11 cellular contexts compared by ENCODE assay signal in the genomic region with DNA sequence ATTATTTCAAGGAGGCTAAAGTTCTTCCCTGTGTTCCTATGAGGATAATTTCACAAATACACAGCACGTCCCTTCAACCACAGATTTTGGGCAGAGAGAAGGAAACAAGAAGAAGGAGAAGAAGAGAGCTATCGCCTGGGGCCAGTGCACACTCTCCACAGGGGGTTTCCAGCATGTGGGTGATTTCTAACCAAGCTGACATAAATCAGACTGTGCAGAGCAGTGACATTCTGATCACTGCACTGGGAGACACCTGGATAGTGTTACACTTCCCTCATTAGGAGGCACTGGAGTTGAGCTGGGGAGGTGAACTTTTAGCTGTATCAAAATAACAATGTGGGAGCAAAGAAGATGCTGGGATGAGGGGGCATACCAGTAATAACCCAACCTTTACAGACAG.
DNase-seq lines count a peak whose midpoint lies in the region; ATAC-seq, FAIRE-seq and TF ChIP-seq lines count a peak whose summit lies in the region.
"Had no signal": no experiment of that assay in that cellular context is flagged by ENCODE, and none has a peak within 500 bp of the region (broad histone marks: within the 10 kb centered on the region; RNA-seq: fewer than 3 reads in every experiment).

No MANE protein-coding gene starts in this region.

- TF ChIP-seq CTCF in K562 (IDR thresholded peaks at IDR 0.05 in 2 of 3, conservative IDR thresholded peaks at IDR 0.05 in 1 of 3; ENCODE audit: insufficient read depth in 2 of 3, low read depth in 1 of 3, low read length in 3 of 3): no peak
- TF ChIP-seq CTCF in Calu3 (IDR thresholded peaks at IDR 0.05; ENCODE audit: unreplicated experiment): no peak

- TF ChIP-seq EP300 in K562 (IDR thresholded peaks at IDR 0.05; ENCODE audit: low read length): no peak

- no peak overlapping the region for H3K27ac Mint-ChIP-seq in Calu3 (ENCODE audit: unreplicated experiment)
- H3K27ac Mint-ChIP-seq: activated B cell treated with CpG ODN at 0.5 μM for 24 hours; CD8-positive, alpha-beta T cell had no signal

- TF ChIP-seq POLR2A in K562 (conservative IDR thresholded peaks at IDR 0.05): no peak

- H3K4me3 Mint-ChIP-seq in Calu3 (ENCODE audit: low read depth, unreplicated experiment): no peak overlapping the region
- H3K4me3 Mint-ChIP-seq: activated B cell treated with CpG ODN at 0.5 μM for 24 hours; CD8-positive, alpha-beta T cell had no signal

- no peak for FAIRE-seq in K562 (lab: Jason Lieb, UNC)

- no peaks in the 10 kb centered on the region for H4K20me1 ChIP-seq in K562 (replicated peaks; ENCODE audit: control insufficient read depth, insufficient read depth, low read length)

- peak; percentile 95 for ATAC-seq in GM18502 (IDR thresholded peaks at IDR 0.05; ENCODE audit: poor library complexity, unreplicated experiment)
- ATAC-seq in GM21447 (IDR thresholded peaks at IDR 0.05; ENCODE audit: unreplicated experiment): peak; percentile 76
- peak; percentile 78 for ATAC-seq in HG03108 (IDR thresholded peaks at IDR 0.05; ENCODE audit: unreplicated experiment)
- ATAC-seq in K562: peak; percentile 60
- ATAC-seq: CD8-positive, alpha-beta T cell had no signal

- H3K27ac ChIP-seq in K562 (ENCODE audit: extremely low read depth, low read depth, low read length): no peak overlapping the region
- H3K27ac ChIP-seq: GM23248 had no signal

- CTCF ChIA-PET in K562 (lab: Yijun Ruan, JAX; ENCODE audit: low intra/inter-chr PET ratio) (no interaction called here), Calu3 (lab: Charles Lee) (no interaction called here)

- H3K4me1 Mint-ChIP-seq in Calu3 (ENCODE audit: low read depth, unreplicated experiment): peaks cover 9% of the 10 kb centered on the region
- H3K4me1 Mint-ChIP-seq: activated B cell treated with CpG ODN at 0.5 μM for 24 hours had no signal

- no peaks in the 10 kb centered on the region for H3K27me3 Mint-ChIP-seq in Calu3 (ENCODE audit: unreplicated experiment)

- H3K9ac ChIP-seq in K562 (ENCODE audit: insufficient read depth in 1 of 2, low read depth in 2 of 2, low read length in 2 of 2): no peak overlapping the region
- H3K9ac ChIP-seq: GM23248 had no signal

- BruUV-seq in K562 (replicated peaks; lab: Mats Ljungman, UMichigan): no TSS peak
- BruUV-seq in Calu3 (replicated peaks; lab: Mats Ljungman, UMichigan): no TSS peak

- 3% methylated on average over 2 of the region's 2 CpGs for WGBS in K562 (ENCODE audit: insufficient coverage, low coverage, missing lambda C conversion rate)

- TF ChIP-seq RAD21 in K562 (CRISPR knock-in tag; conservative IDR thresholded peaks at IDR 0.05 in 1 of 2, IDR thresholded peaks at IDR 0.05 in 1 of 2): no peak

- H3K36me3 ChIP-seq in K562 (ENCODE audit: control insufficient read depth, insufficient read depth, low read length): no peaks in the 10 kb centered on the region

- intact Hi-C loops in K562 (cut with micrococcal nuclease): no loop called here
- intact Hi-C loops in Calu3 (cut with micrococcal nuclease; ENCODE audit: unreplicated experiment): loop anchor here (5.0 kb wide), 1 partner anchor 34 kb away; no protein-coding TSS in a partner anchor

- H3K27me3 ChIP-seq in K562 (ENCODE audit: control insufficient read depth in 2 of 2, insufficient read depth in 2 of 2, low read length in 2 of 2): no peaks in the 10 kb centered on the region

- POLR2A ChIA-PET in K562 (lab: Yijun Ruan, JAX): interaction anchor here (0.7 to 1.5 kb wide), 2 partner anchors 10 to 282 kb away, joined by 3 to 4 read pairs; no protein-coding TSS in a partner anchor

- no peaks in the 10 kb centered on the region for H3K9me1 ChIP-seq in K562 (ENCODE audit: control insufficient read depth, insufficient read depth, low read length)

- DNase-seq in K562 (ENCODE audit: extremely low read depth in 1 of 4, low spot score in 3 of 4): peak in 2 of 4 experiments; percentile 9 to 11
- no peak for DNase-seq in activated T-cell treated with anti-CD3 and anti-CD28 coated beads, Interleukin-2, amount 50 U/mL, for 48 hours
- DNase-seq in SKM-1 (lab: John Stamatoyannopoulos, UW; ENCODE audit: unreplicated experiment): no peak
- DNase-seq in NCI-H2029 treated with DMSO at 0.1 percent for 48 hours (lab: John Stamatoyannopoulos, UW): no peak
- no peak for DNase-seq in Calu3
- DNase-seq: activated B cell treated with CpG ODN at 0.5 μM for 24 hours; CD8-positive, alpha-beta T cell; GM23248 had no signal

- no peaks in the 10 kb centered on the region for H3K9me3 Mint-ChIP-seq in Calu3 (ENCODE audit: low read depth, unreplicated experiment)
- H3K9me3 Mint-ChIP-seq: activated B cell treated with CpG ODN at 0.5 μM for 24 hours; CD8-positive, alpha-beta T cell had no signal

- in situ Hi-C loops in K562 (cut with MboI): no loop called here

- H3K4me3 ChIP-seq in K562: no peak overlapping the region
- H3K4me3 ChIP-seq: GM23248 had no signal

- no peaks in the 10 kb centered on the region for H3K4me1 ChIP-seq in K562 (replicated peaks in 1 of 2; ENCODE audit: control insufficient read depth in 2 of 2, insufficient read depth in 2 of 2, low read length in 2 of 2)

- H3K36me3 Mint-ChIP-seq in Calu3 (ENCODE audit: insufficient read depth, unreplicated experiment): no peaks in the 10 kb centered on the region
- H3K36me3 Mint-ChIP-seq: CD8-positive, alpha-beta T cell had no signal

- no peaks in the 10 kb centered on the region for H3K9me3 ChIP-seq in K562 (replicated peaks; ENCODE audit: control insufficient read depth, insufficient read depth, low read depth, low read length)

- no peak overlapping the region for H3K4me2 ChIP-seq in K562 (ENCODE audit: insufficient read depth, low read length)

- no peak overlapping the region for H2AFZ ChIP-seq in K562 (ENCODE audit: low read depth, low read length)
- H2AFZ ChIP-seq: GM23248 had no signal

- no peaks in the 10 kb centered on the region for H3K79me2 ChIP-seq in K562 (ENCODE audit: control insufficient read depth, insufficient read depth, low read length)

TF ChIP-seq in K562, 482 proteins besides CTCF, POLR2A, EP300 and RAD21:
- 0 out of 2 replicates have a peak, but pooled peaks have one; percentile 35 for TF ChIP-seq TEAD4 (IDR thresholded peaks at IDR 0.05; ENCODE audit: low read length)
- TF ChIP-seq TEAD4 (CRISPR knock-in tag; IDR thresholded peaks at IDR 0.05; ENCODE audit: borderline replicate concordance): no peak
- TF ChIP-seq CBFA2T3 (IDR thresholded peaks at IDR 0.05): peak; percentile 52
- TF ChIP-seq, protein P1, sequence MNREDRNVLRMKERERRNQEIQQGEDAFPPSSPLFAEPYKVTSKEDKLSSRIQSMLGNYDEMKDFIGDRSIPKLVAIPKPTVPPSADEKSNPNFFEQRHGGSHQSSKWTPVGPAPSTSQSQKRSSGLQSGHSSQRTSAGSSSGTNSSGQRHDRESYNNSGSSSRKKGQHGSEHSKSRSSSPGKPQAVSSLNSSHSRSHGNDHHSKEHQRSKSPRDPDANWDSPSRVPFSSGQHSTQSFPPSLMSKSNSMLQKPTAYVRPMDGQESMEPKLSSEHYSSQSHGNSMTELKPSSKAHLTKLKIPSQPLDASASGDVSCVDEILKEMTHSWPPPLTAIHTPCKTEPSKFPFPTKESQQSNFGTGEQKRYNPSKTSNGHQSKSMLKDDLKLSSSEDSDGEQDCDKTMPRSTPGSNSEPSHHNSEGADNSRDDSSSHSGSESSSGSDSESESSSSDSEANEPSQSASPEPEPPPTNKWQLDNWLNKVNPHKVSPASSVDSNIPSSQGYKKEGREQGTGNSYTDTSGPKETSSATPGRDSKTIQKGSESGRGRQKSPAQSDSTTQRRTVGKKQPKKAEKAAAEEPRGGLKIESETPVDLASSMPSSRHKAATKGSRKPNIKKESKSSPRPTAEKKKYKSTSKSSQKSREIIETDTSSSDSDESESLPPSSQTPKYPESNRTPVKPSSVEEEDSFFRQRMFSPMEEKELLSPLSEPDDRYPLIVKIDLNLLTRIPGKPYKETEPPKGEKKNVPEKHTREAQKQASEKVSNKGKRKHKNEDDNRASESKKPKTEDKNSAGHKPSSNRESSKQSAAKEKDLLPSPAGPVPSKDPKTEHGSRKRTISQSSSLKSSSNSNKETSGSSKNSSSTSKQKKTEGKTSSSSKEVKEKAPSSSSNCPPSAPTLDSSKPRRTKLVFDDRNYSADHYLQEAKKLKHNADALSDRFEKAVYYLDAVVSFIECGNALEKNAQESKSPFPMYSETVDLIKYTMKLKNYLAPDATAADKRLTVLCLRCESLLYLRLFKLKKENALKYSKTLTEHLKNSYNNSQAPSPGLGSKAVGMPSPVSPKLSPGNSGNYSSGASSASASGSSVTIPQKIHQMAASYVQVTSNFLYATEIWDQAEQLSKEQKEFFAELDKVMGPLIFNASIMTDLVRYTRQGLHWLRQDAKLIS (CRISPR knock-in tag; IDR thresholded peaks at IDR 0.05): no peak
- TF ChIP-seq MEIS2 (IDR thresholded peaks at IDR 0.05; ENCODE audit: partially characterized antibody): peak; percentile 75
